8 cellular contexts compared by ENCODE assay signal in genomic region chr19:3186891-3187661, GRCh38.
DNase-seq lines count a peak whose midpoint lies in the region; TF ChIP-seq lines count a peak whose summit lies in the region.

No MANE protein-coding gene starts in this region.

- no peaks in the 10 kb centered on the region for H3K36me3 Mint-ChIP-seq in nephron progenitor cell (ENCODE audit: low read depth)

- peak overlapping the region; percentile 80 for H3K4me3 ChIP-seq in NB4 (ENCODE audit: low read depth, low read length)
- H3K4me3 ChIP-seq in effector memory CD4-positive, alpha-beta T cell (ENCODE audit: insufficient read depth, low read depth, low read length, poor library complexity, severe bottlenecking), result peak overlapping the region; percentile 77

- H3K27me3 ChIP-seq in effector memory CD4-positive, alpha-beta T cell (replicated peaks; ENCODE audit: control insufficient read depth, insufficient read depth, low read length, poor library complexity, severe bottlenecking), result no peaks in the 10 kb centered on the region

- no peaks in the 10 kb centered on the region for H3K9me3 ChIP-seq in effector memory CD4-positive, alpha-beta T cell (ENCODE audit: control insufficient read depth, low read length)

- no peak overlapping the region for H3K27ac ChIP-seq in effector memory CD4-positive, alpha-beta T cell (ENCODE audit: insufficient read depth, low read length, poor library complexity, severe bottlenecking)

- TF ChIP-seq POLR2A in NB4 (IDR thresholded peaks at IDR 0.05; ENCODE audit: extremely low read depth, insufficient read length), result no peak

- no peaks in the 10 kb centered on the region for H3K36me3 ChIP-seq in effector memory CD4-positive, alpha-beta T cell (ENCODE audit: control insufficient read depth, insufficient read depth, low read length)

- peak overlapping the region; percentile 94 for H3K4me3 Mint-ChIP-seq in nephron progenitor cell

- no peaks in the 10 kb centered on the region for H3K9me3 Mint-ChIP-seq in nephron progenitor cell

- peaks cover 57% of the 10 kb centered on the region for H3K4me1 ChIP-seq in effector memory CD4-positive, alpha-beta T cell (ENCODE audit: control insufficient read depth, insufficient read depth, low read length, poor library complexity, severe bottlenecking)

- DNase-seq in CD1c-positive myeloid dendritic cell (ENCODE audit: extremely low spot score) (peak; percentile 62), NB4 (ENCODE audit: low read depth) (peak; percentile 32), nephron progenitor cell (no peak), hippocampal formation (lab: John Stamatoyannopoulos, UW) (no peak), activated gamma-delta T cell treated with Interleukin-2 at 50 U/mL for 16 hours (no peak), midbrain (lab: John Stamatoyannopoulos, UW) (no peak), NCI-H187 treated with DMSO at 0.1 percent for 48 hours (lab: John Stamatoyannopoulos, UW) (no peak)
- DNase-seq in effector memory CD4-positive, alpha-beta T cell, result no peak

- H3K27me3 Mint-ChIP-seq in nephron progenitor cell (ENCODE audit: low read depth, poor library complexity), result peaks cover 5% of the 10 kb centered on the region

- H3K4me1 Mint-ChIP-seq in nephron progenitor cell, result peaks cover 21% of the 10 kb centered on the region

- H3K27ac Mint-ChIP-seq in nephron progenitor cell, result peak overlapping the region; percentile 69

- no peak for TF ChIP-seq CTCF in NB4 (IDR thresholded peaks at IDR 0.05; ENCODE audit: low read depth, low read length)
- no peak for TF ChIP-seq CTCF in nephron progenitor cell (IDR thresholded peaks at IDR 0.05)

Comparison
In these comparisons a context has a peak if more than half of its experiments do, and no peak if none do; other contexts are left out.
1. DNase-seq: peak in CD1c-positive myeloid dendritic cell (single experiment) and NB4 (single experiment); none in effector memory CD4-positive, alpha-beta T cell (0 of 3), nephron progenitor cell (single experiment), hippocampal formation (0 of 2), activated gamma-delta T cell treated with Interleukin-2 at 50 U/mL for 16 hours (single experiment), midbrain (single experiment) and NCI-H187 treated with DMSO at 0.1 percent for 48 hours (single experiment).